ENCODE assay signal across 1 cellular context in the genomic region with DNA sequence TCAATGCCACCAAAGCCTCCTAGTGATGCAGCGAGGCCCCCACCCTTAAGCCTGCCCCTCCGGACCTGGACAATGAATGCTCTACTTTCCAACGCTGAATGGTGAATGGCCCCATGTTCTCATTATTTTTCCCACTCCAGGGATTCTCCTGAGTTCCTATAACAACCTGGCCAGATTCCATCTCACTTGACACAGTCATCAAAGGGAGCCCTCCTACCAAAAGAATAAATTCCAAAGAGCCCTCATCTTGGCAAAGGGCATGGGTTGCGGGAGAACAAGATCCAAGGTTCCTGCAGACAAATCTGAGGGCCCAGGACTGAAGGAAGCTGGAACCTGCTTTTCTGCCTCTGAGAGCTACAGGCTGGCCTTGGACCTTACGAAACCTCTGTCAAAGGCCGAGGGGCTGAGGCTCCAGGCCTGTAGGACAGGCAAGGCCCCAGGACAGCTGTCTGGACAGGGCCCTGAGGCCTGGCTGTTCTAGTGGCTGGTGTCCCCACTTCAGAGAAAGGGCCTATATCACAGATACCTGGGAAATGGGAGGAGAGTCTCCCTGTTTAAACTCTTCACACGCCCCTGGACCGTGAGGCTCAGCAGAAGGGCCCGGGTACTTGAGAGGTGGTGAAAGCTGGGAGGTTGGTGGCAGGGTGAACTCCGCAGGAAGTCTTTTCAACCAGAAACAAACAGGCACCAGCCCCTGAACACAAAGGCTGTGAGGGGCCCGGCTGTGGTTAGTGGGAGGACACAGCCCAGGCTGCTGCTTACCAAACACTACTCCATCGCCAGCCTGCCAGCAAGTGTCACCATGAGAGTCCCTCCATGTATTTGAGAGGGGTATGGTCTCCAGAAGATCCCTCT.
TF ChIP-seq lines count a peak whose summit lies in the region.

No MANE protein-coding gene starts in this region.

TF ChIP-seq in HepG2, 621 proteins besides CTCF, POLR2A, EP300 and RAD21 (continued from another document and continues in another):
- TF ChIP-seq ZBTB26 (CRISPR knock-in tag; IDR thresholded peaks at IDR 0.05; ENCODE audit: borderline replicate concordance) = no peak
- no peak for TF ChIP-seq ZNF713 (CRISPR knock-in tag; IDR thresholded peaks at IDR 0.05)
- no peak for TF ChIP-seq TBL1XR1 (IDR thresholded peaks at IDR 0.05; ENCODE audit: borderline replicate concordance, low read length, partially characterized antibody)
- peak; percentile 43 for TF ChIP-seq SAP130 (CRISPR knock-in tag; IDR thresholded peaks at IDR 0.05; ENCODE audit: low read depth)
- TF ChIP-seq, protein P1, sequence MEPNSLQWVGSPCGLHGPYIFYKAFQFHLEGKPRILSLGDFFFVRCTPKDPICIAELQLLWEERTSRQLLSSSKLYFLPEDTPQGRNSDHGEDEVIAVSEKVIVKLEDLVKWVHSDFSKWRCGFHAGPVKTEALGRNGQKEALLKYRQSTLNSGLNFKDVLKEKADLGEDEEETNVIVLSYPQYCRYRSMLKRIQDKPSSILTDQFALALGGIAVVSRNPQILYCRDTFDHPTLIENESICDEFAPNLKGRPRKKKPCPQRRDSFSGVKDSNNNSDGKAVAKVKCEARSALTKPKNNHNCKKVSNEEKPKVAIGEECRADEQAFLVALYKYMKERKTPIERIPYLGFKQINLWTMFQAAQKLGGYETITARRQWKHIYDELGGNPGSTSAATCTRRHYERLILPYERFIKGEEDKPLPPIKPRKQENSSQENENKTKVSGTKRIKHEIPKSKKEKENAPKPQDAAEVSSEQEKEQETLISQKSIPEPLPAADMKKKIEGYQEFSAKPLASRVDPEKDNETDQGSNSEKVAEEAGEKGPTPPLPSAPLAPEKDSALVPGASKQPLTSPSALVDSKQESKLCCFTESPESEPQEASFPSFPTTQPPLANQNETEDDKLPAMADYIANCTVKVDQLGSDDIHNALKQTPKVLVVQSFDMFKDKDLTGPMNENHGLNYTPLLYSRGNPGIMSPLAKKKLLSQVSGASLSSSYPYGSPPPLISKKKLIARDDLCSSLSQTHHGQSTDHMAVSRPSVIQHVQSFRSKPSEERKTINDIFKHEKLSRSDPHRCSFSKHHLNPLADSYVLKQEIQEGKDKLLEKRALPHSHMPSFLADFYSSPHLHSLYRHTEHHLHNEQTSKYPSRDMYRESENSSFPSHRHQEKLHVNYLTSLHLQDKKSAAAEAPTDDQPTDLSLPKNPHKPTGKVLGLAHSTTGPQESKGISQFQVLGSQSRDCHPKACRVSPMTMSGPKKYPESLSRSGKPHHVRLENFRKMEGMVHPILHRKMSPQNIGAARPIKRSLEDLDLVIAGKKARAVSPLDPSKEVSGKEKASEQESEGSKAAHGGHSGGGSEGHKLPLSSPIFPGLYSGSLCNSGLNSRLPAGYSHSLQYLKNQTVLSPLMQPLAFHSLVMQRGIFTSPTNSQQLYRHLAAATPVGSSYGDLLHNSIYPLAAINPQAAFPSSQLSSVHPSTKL (CRISPR knock-in tag; IDR thresholded peaks at IDR 0.05) = peak; percentile 37; the same call in 1 of the 2 replicates
- no peak for TF ChIP-seq AGO1 (IDR thresholded peaks at IDR 0.05; ENCODE audit: low read depth, low read length, poor library complexity, severe bottlenecking)
- TF ChIP-seq, protein P2, sequence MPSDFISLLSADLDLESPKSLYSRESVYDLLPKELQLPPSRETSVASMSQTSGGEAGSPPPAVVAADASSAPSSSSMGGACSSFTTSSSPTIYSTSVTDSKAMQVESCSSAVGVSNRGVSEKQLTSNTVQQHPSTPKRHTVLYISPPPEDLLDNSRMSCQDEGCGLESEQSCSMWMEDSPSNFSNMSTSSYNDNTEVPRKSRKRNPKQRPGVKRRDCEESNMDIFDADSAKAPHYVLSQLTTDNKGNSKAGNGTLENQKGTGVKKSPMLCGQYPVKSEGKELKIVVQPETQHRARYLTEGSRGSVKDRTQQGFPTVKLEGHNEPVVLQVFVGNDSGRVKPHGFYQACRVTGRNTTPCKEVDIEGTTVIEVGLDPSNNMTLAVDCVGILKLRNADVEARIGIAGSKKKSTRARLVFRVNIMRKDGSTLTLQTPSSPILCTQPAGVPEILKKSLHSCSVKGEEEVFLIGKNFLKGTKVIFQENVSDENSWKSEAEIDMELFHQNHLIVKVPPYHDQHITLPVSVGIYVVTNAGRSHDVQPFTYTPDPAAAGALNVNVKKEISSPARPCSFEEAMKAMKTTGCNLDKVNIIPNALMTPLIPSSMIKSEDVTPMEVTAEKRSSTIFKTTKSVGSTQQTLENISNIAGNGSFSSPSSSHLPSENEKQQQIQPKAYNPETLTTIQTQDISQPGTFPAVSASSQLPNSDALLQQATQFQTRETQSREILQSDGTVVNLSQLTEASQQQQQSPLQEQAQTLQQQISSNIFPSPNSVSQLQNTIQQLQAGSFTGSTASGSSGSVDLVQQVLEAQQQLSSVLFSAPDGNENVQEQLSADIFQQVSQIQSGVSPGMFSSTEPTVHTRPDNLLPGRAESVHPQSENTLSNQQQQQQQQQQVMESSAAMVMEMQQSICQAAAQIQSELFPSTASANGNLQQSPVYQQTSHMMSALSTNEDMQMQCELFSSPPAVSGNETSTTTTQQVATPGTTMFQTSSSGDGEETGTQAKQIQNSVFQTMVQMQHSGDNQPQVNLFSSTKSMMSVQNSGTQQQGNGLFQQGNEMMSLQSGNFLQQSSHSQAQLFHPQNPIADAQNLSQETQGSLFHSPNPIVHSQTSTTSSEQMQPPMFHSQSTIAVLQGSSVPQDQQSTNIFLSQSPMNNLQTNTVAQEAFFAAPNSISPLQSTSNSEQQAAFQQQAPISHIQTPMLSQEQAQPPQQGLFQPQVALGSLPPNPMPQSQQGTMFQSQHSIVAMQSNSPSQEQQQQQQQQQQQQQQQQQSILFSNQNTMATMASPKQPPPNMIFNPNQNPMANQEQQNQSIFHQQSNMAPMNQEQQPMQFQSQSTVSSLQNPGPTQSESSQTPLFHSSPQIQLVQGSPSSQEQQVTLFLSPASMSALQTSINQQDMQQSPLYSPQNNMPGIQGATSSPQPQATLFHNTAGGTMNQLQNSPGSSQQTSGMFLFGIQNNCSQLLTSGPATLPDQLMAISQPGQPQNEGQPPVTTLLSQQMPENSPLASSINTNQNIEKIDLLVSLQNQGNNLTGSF (CRISPR knock-in tag; IDR thresholded peaks at IDR 0.05) = no peak
- peak; percentile 68 for TF ChIP-seq ZNF883 (CRISPR knock-in tag; IDR thresholded peaks at IDR 0.05; ENCODE audit: not compliant biosample characterization)
- 0 out of 2 replicates have a peak, but pooled peaks have one; percentile 30 for TF ChIP-seq MIER3 (CRISPR knock-in tag; IDR thresholded peaks at IDR 0.05; ENCODE audit: borderline replicate concordance)
- no peak for TF ChIP-seq ATAD3A (CRISPR knock-in tag; IDR thresholded peaks at IDR 0.05)
- peak; percentile 46; the same call in 1 of the 2 replicates for TF ChIP-seq CEBPB (IDR thresholded peaks at IDR 0.05; ENCODE audit: borderline replicate concordance, low read depth, low read length)
- 0 out of 2 replicates have a peak, but pooled peaks have one; percentile 35 for TF ChIP-seq BORCS8-MEF2B (CRISPR knock-in tag; IDR thresholded peaks at IDR 0.05)
- TF ChIP-seq SOX6 (IDR thresholded peaks at IDR 0.05) = no peak
- TF ChIP-seq SOX6 (CRISPR knock-in tag; IDR thresholded peaks at IDR 0.05) = peak; percentile 33; the same call in 1 of the 2 replicates
- TF ChIP-seq GMEB1 (CRISPR knock-in tag; IDR thresholded peaks at IDR 0.05; ENCODE audit: borderline replicate concordance) = 0 out of 2 replicates have a peak, but pooled peaks have one; percentile 20
- 0 out of 2 replicates have a peak, but pooled peaks have one; percentile 22 for TF ChIP-seq TBX2 (CRISPR knock-in tag; IDR thresholded peaks at IDR 0.05; ENCODE audit: borderline replicate concordance)
- TF ChIP-seq RFX3 (CRISPR knock-in tag; IDR thresholded peaks at IDR 0.05) = no peak
- TF ChIP-seq, protein P3, sequence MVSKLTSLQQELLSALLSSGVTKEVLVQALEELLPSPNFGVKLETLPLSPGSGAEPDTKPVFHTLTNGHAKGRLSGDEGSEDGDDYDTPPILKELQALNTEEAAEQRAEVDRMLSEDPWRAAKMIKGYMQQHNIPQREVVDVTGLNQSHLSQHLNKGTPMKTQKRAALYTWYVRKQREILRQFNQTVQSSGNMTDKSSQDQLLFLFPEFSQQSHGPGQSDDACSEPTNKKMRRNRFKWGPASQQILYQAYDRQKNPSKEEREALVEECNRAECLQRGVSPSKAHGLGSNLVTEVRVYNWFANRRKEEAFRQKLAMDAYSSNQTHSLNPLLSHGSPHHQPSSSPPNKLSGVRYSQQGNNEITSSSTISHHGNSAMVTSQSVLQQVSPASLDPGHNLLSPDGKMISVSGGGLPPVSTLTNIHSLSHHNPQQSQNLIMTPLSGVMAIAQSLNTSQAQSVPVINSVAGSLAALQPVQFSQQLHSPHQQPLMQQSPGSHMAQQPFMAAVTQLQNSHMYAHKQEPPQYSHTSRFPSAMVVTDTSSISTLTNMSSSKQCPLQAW (CRISPR knock-in tag; IDR thresholded peaks at IDR 0.05) = 0 out of 2 replicates have a peak, but pooled peaks have one; percentile 11
- no peak for TF ChIP-seq ZNF879 (CRISPR knock-in tag; IDR thresholded peaks at IDR 0.05)
- TF ChIP-seq FOXK2 (IDR thresholded peaks at IDR 0.05) = no peak
- no peak for TF ChIP-seq HNRNPH1 (optimal IDR thresholded peaks at IDR 0.05; ENCODE audit: low read depth, low read length)
- TF ChIP-seq ZMYM3 (CRISPR knock-in tag; IDR thresholded peaks at IDR 0.05) = no peak; the same call in 1 of the 2 replicates
- TF ChIP-seq ZNF567 (CRISPR knock-in tag; IDR thresholded peaks at IDR 0.05; ENCODE audit: borderline replicate concordance) = peak; percentile 72; the same call in 1 of the 2 replicates
- peak; percentile 22; the same call in 1 of the 2 replicates for TF ChIP-seq DMAP1 (CRISPR knock-in tag; IDR thresholded peaks at IDR 0.05)
- TF ChIP-seq PBX3 (CRISPR knock-in tag; IDR thresholded peaks at IDR 0.05; ENCODE audit: borderline replicate concordance) = no peak
- TF ChIP-seq, protein P4, sequence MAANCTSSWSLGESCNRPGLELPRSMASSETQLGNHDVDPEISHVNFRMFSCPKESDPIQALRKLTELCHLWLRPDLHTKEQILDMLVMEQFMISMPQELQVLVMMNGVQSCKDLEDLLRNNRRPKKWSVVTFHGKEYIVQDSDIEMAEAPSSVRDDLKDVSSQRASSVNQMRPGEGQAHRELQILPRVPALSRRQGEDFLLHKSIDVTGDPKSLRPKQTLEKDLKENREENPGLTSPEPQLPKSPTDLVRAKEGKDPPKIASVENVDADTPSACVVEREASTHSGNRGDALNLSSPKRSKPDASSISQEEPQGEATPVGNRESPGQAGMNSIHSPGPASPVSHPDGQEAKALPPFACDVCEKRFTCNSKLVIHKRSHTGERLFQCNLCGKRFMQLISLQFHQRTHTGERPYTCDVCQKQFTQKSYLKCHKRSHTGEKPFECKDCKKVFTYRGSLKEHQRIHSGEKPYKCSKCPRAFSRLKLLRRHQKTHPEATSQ (CRISPR knock-in tag; IDR thresholded peaks at IDR 0.05; ENCODE audit: borderline replicate concordance) = 0 out of 2 replicates have a peak, but pooled peaks have one; percentile 60
- TF ChIP-seq ZC3H4 (CRISPR knock-in tag; IDR thresholded peaks at IDR 0.05; ENCODE audit: borderline replicate concordance) = no peak
- TF ChIP-seq NFE2L2 (IDR thresholded peaks at IDR 0.05; ENCODE audit: low read length) = no peak
- TF ChIP-seq ZNF331 (CRISPR knock-in tag; IDR thresholded peaks at IDR 0.05) = peak; percentile 69; the same call in 1 of the 2 replicates
- peak; percentile 64 for TF ChIP-seq ZNF501 (CRISPR knock-in tag; IDR thresholded peaks at IDR 0.05)
- no peak for TF ChIP-seq ELF1 (CRISPR knock-in tag; IDR thresholded peaks at IDR 0.05)
- TF ChIP-seq PHF8 (CRISPR knock-in tag; IDR thresholded peaks at IDR 0.05) = 0 out of 2 replicates have a peak, but pooled peaks have one; percentile 36
- 0 out of 2 replicates have a peak, but pooled peaks have one; percentile 6 for TF ChIP-seq PATZ1 (CRISPR knock-in tag; IDR thresholded peaks at IDR 0.05)
